Comparison of ENCODE assay signal across 2 cellular contexts in the genomic region with DNA sequence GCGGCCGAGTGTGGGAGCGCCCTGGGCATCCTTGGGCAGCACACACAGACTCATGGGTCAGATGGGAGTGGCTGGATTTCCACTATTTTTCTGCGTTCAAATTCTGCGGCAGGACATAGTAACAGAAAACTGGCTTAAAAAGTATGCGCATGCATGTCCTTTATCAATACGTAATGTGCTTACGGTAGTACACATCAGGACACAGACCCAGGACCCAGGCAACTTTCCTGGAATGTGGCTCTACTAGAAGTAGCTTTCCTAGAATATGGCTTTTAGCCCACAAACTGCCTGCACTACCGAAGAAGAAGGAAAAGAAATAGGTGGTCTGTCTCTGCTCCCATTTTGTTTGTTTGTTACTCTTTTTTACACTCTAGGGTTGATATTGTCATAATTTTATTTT.
A peak's percentile ranks its signal among the peaks of the same experiment; 100 is the strongest.
TF ChIP-seq lines count a peak whose summit lies in the region.

No MANE protein-coding gene starts in this region.

TF ChIP-seq in HepG2, 621 proteins besides CTCF, POLR2A, EP300 and RAD21:
- TF ChIP-seq ZNF572 (CRISPR knock-in tag; IDR thresholded peaks at IDR 0.05) (0 out of 2 replicates have a peak, but pooled peaks have one; percentile 24), MAZ (IDR thresholded peaks at IDR 0.05; ENCODE audit: borderline replicate concordance, low read depth, low read length) (no peak), MAZ (CRISPR knock-in tag; IDR thresholded peaks at IDR 0.05; ENCODE audit: low read depth) (no peak)

TF ChIP-seq in K562, 482 proteins besides CTCF, POLR2A, EP300 and RAD21:
- TF ChIP-seq HNRNPLL (IDR thresholded peaks at IDR 0.05; ENCODE audit: low read depth, low read length, poor library complexity, severe bottlenecking) (peak; percentile 51), ETV6 (IDR thresholded peaks at IDR 0.05; ENCODE audit: borderline replicate concordance in 1 of 2, low read depth in 2 of 2, low read length in 1 of 2) (no peak), ETV6 (CRISPR knock-in tag; IDR thresholded peaks at IDR 0.05; ENCODE audit: borderline replicate concordance) (no peak)
